ENCODE assay signal across 1 cellular context in the genomic region with DNA sequence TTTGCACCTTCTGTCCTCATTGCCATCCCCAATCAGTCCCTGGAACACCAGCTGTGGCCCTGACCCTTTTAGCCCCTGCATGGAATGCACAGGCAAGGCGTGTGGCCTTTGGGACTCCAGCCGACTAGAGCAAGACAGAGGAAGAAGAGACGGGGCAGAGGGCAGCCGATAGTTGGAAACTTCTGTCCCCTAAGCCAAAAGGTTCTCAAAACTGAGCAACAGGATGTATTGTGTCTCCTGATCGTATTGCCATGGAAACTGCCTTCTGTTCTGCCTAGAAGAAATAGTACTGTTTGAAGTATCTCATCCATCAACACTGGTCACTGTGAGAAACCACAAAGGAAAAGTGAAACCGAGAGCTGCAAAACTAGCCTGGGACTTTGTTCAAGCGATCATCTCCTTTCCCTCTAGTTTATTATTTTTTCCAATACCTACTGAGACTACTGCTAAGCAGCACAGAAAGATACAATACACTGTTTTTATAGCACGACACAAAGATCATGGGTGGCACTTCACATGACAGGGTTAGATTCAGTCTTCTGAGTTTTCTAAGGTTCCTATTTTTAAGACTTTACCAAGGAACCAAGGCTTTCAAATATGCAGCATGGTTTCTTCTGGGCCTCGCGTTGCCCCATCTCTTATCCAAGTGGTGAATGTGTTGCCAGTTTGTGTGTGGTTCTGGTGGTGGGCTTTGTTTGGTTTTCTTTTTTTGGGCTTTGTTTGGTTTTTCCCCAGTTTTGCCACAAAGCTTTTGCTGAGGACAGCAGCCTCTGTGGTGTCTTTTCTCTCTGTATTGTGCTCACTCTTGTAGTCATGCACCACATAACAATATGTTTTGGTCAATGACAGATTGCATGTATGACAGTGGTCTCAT.
A peak's percentile ranks its signal among the peaks of the same experiment; 100 is the strongest.
TF ChIP-seq lines count a peak whose summit lies in the region.

No MANE protein-coding gene starts in this region.

TF ChIP-seq in GM12878, 131 proteins besides CTCF, POLR2A, EP300 and RAD21 (continues in another document):
- TF ChIP-seq ZNF592 (IDR thresholded peaks at IDR 0.05) (no peak), SIN3A (IDR thresholded peaks at IDR 0.05; ENCODE audit: low read depth, low read length) (no peak), TCF7 (IDR thresholded peaks at IDR 0.05; ENCODE audit: borderline replicate concordance) (peak; percentile 43; the same call in 1 of the 2 replicates), HDAC6 (IDR thresholded peaks at IDR 0.05; ENCODE audit: unreplicated experiment) (no peak), CREB1 (IDR thresholded peaks at IDR 0.05; ENCODE audit: low read depth) (peak; percentile 42; the same call in 1 of the 2 replicates), IKZF1 (conservative IDR thresholded peaks at IDR 0.05) (peak; percentile 85), PML (IDR thresholded peaks at IDR 0.05; ENCODE audit: low read length) (0 out of 2 replicates have a peak, but pooled peaks have one; percentile 53), IRF4 (IDR thresholded peaks at IDR 0.05; ENCODE audit: low read depth, low read length) (peak; percentile 75), ZNF24 (IDR thresholded peaks at IDR 0.05) (no peak), MLLT1 (IDR thresholded peaks at IDR 0.05) (peak; percentile 80), HSF1 (IDR thresholded peaks at IDR 0.05; ENCODE audit: low read depth, low read length) (no peak), NFIC (IDR thresholded peaks at IDR 0.05; ENCODE audit: low read depth, low read length) (peak; percentile 76), ZSCAN29 (IDR thresholded peaks at IDR 0.05) (no peak), SREBF2 (IDR thresholded peaks at IDR 0.05; ENCODE audit: low read length) (no peak), MTA2 (IDR thresholded peaks at IDR 0.05; ENCODE audit: low read depth) (peak; percentile 79), ETV6 (conservative IDR thresholded peaks at IDR 0.05 in 1 of 2, IDR thresholded peaks at IDR 0.05 in 1 of 2; ENCODE audit: borderline replicate concordance in 1 of 2, low read depth in 1 of 2) (no peak), DPF2 (IDR thresholded peaks at IDR 0.05) (peak; percentile 79), RUNX3 (IDR thresholded peaks at IDR 0.05; ENCODE audit: low read length) (peak; percentile 92), BCL11A (IDR thresholded peaks at IDR 0.05; ENCODE audit: low read depth, low read length) (0 out of 2 replicates have a peak, but pooled peaks have one; percentile 43), RELA (IDR thresholded peaks at IDR 0.05; ENCODE audit: borderline replicate concordance, partially characterized antibody) (no peak), EZH2 (IDR thresholded peaks at IDR 0.05; ENCODE audit: borderline replicate concordance, control insufficient read depth, low read depth, low read length) (no peak), CHD2 (IDR thresholded peaks at IDR 0.05; ENCODE audit: borderline replicate concordance, low read depth, low read length) (peak; percentile 33; the same call in 1 of the 2 replicates), PAX5 (IDR thresholded peaks at IDR 0.05; ENCODE audit: borderline replicate concordance, low read depth, low read length) (peak; percentile 28; the same call in 1 of the 2 replicates), E4F1 (IDR thresholded peaks at IDR 0.05; ENCODE audit: borderline replicate concordance, partially characterized antibody) (no peak), ZNF217 (IDR thresholded peaks at IDR 0.05) (peak; percentile 17; the same call in 1 of the 2 replicates), NFYA (IDR thresholded peaks at IDR 0.05; ENCODE audit: borderline replicate concordance, low read depth, low read length) (no peak), SKIL (IDR thresholded peaks at IDR 0.05; ENCODE audit: low read depth, poor library complexity, severe bottlenecking) (peak; percentile 63), ATF7 (IDR thresholded peaks at IDR 0.05; ENCODE audit: low read depth) (peak; percentile 66; the same call in 1 of the 2 replicates), MTA3 (IDR thresholded peaks at IDR 0.05; ENCODE audit: borderline replicate concordance, low read length) (peak; percentile 81), PAX8 (IDR thresholded peaks at IDR 0.05) (peak; percentile 40; the same call in 1 of the 2 replicates), SMC3 (IDR thresholded peaks at IDR 0.05; ENCODE audit: borderline replicate concordance, low read length) (no peak), ZZZ3 (IDR thresholded peaks at IDR 0.05; ENCODE audit: control insufficient read depth, insufficient read length, low read depth) (no peak), GABPA (IDR thresholded peaks at IDR 0.05; ENCODE audit: low read depth) (no peak), CEBPZ (IDR thresholded peaks at IDR 0.05; ENCODE audit: low read depth, low read length) (no peak), NBN (IDR thresholded peaks at IDR 0.05) (peak; percentile 71; the same call in 1 of the 2 replicates), CBFB (IDR thresholded peaks at IDR 0.05; ENCODE audit: low read depth) (peak; percentile 19; the same call in 1 of the 2 replicates)
- TF ChIP-seq, protein P1, sequence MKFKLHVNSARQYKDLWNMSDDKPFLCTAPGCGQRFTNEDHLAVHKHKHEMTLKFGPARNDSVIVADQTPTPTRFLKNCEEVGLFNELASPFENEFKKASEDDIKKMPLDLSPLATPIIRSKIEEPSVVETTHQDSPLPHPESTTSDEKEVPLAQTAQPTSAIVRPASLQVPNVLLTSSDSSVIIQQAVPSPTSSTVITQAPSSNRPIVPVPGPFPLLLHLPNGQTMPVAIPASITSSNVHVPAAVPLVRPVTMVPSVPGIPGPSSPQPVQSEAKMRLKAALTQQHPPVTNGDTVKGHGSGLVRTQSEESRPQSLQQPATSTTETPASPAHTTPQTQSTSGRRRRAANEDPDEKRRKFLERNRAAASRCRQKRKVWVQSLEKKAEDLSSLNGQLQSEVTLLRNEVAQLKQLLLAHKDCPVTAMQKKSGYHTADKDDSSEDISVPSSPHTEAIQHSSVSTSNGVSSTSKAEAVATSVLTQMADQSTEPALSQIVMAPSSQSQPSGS (IDR thresholded peaks at IDR 0.05; ENCODE audit: low read length), result peak; percentile 56; the same call in 1 of the 2 replicates
- TF ChIP-seq, protein P2, sequence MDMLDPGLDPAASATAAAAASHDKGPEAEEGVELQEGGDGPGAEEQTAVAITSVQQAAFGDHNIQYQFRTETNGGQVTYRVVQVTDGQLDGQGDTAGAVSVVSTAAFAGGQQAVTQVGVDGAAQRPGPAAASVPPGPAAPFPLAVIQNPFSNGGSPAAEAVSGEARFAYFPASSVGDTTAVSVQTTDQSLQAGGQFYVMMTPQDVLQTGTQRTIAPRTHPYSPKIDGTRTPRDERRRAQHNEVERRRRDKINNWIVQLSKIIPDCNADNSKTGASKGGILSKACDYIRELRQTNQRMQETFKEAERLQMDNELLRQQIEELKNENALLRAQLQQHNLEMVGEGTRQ (IDR thresholded peaks at IDR 0.05; ENCODE audit: borderline replicate concordance, low read depth, low read length), result no peak
